Comparison of ENCODE assay signal across 27 cellular contexts in the genomic region with DNA sequence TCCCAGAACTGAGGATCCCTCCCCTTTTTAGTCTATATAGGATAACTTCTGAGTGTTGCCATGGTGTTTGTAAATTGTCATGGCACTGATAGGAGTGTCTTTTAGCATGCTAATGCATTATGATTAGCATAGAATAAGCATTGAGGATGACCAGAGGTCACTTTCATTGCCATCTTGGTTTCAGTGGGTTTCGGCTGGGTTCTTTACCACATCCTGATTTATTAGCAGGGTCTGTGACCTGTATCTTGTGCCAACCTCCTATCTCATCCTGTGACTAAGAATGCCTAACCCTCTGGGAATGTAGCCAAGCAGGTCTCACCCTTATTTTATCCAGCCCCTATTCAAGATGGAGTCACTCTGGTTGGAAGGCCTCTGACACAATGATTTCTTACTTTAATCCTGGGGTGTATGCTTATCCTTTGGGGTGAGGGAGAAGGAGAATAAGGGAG. TPM values are rescaled to one million over a fixed set of nuclear protein-coding genes. Genes with fewer than 3 reads are reported as not detected.
A peak's percentile ranks its signal among the peaks of the same experiment; 100 is the strongest.
DNase-seq lines count a peak whose midpoint lies in the region; ATAC-seq and TF ChIP-seq lines count a peak whose summit lies in the region.
"Had no signal": no experiment of that assay in that cellular context is flagged by ENCODE, and none has a peak within 500 bp of the region (broad histone marks: within the 10 kb centered on the region; RNA-seq: fewer than 3 reads in every experiment).

No MANE protein-coding gene starts in this region.

- no peaks in the 10 kb centered on the region for H3K9me3 ChIP-seq in psoas muscle
- H3K9me3 ChIP-seq: esophagus squamous epithelium, heart right ventricle, lower lobe of right lung, transverse colon had no signal

- intact Hi-C loops in psoas muscle (cut with DNase I): no loop called here

- no peak overlapping the region for H3K27ac ChIP-seq in psoas muscle
- H3K27ac ChIP-seq: cardiac muscle cell, dorsolateral prefrontal cortex, esophagus squamous epithelium, heart right ventricle, lower lobe of right lung, transverse colon had no signal

- H3K36me3 ChIP-seq in kidney epithelial cell (ENCODE audit: control insufficient read depth, insufficient read depth, low read length) (no peaks in the 10 kb centered on the region), psoas muscle (ENCODE audit: insufficient read depth in 1 of 2, low read depth in 1 of 2) (no peaks in the 10 kb centered on the region)
- H3K36me3 ChIP-seq: cardiac muscle cell, esophagus squamous epithelium, heart right ventricle, lower lobe of right lung, transverse colon had no signal

- H3K27me3 ChIP-seq in kidney epithelial cell (ENCODE audit: control insufficient read depth, insufficient read depth, low read length) (peaks cover 4% of the 10 kb centered on the region), psoas muscle (ENCODE audit: insufficient read depth in 3 of 3, low read length in 2 of 3) (peaks cover 0 to 23% (median 2%) of the 10 kb centered on the region in 3 donors)
- H3K27me3 ChIP-seq: cardiac muscle cell had no signal

- no peaks in the 10 kb centered on the region for H3K4me1 ChIP-seq in psoas muscle
- H3K4me1 ChIP-seq: esophagus squamous epithelium, heart right ventricle, lower lobe of right lung had no signal

- ATAC-seq in HG03520 (IDR thresholded peaks at IDR 0.05; ENCODE audit: unreplicated experiment) (no peak), psoas muscle (no peak), GM19023 (IDR thresholded peaks at IDR 0.05; ENCODE audit: unreplicated experiment) (no peak)
- ATAC-seq: heart right ventricle, lower lobe of right lung, sciatic nerve, T-helper 17 cell, WTC11 had no signal

- 67 to 78% (median 73%) methylated on average over 1 of the region's 1 CpG for WGBS in psoas muscle, 3 donors

- TF ChIP-seq CTCF in kidney epithelial cell (IDR thresholded peaks at IDR 0.05; ENCODE audit: insufficient read depth, low read length, poor library complexity, severe bottlenecking) (no peak), psoas muscle (IDR thresholded peaks at IDR 0.05) (no peak)

- H3K4me3 ChIP-seq in kidney epithelial cell (ENCODE audit: low read depth, low read length) (no peak overlapping the region), psoas muscle (no peak overlapping the region)
- H3K4me3 ChIP-seq: cardiac muscle cell, dorsolateral prefrontal cortex, esophagus squamous epithelium, heart right ventricle, lower lobe of right lung, transverse colon had no signal

- DNase-seq in ELR (ENCODE audit: low read depth): peak; percentile 59
- peak; percentile 92 for DNase-seq in M059J (ENCODE audit: low read depth)
- DNase-seq in astrocyte of the hippocampus (ENCODE audit: low read depth, low spot score): peak; percentile 4
- peak; percentile 14 for DNase-seq in kidney epithelial cell (ENCODE audit: low read depth)
- DNase-seq in activated naive CD4-positive, alpha-beta T cell treated with anti-CD3 and anti-CD28 coated beads, Interleukin-2, amount 50 U/mL, for 16 hours: no peak
- no peak for DNase-seq in psoas muscle
- DNase-seq: activated CD4-positive, alpha-beta memory T cell treated with anti-CD3 and anti-CD28 coated beads for 36 hours; activated T-cell treated with anti-CD3 and anti-CD28 coated beads, Interleukin-2, amount 50 U/mL, for 48 hours; CD8-positive, alpha-beta memory T cell; dorsolateral prefrontal cortex; esophagus squamous epithelium; H7; heart right ventricle; immature natural killer cell; lower lobe of right lung; NCI-H1436; NK-92 treated with Interleukin-12 subunit alpha and Interleukin-12 subunit beta, amount 100 ng/mL, for 24 hours; Right ventricle myocardium superior; stimulated activated naive CD4-positive, alpha-beta T cell treated with Interleukin-2 at 50 U/mL for 16 hours; T-helper 17 cell; transverse colon had no signal

RNA-seq across cellular contexts. Expression of a gene that starts 19.6 kb away (rescaled TPM):
- not detected in 2 replicates for total RNA-seq in M059J (2014; rRNA removed; shearing (Covaris generic))
- 78.5 and 84.9 TPM in 2 replicates for total RNA-seq in kidney epithelial cell
- under 1 TPM in 2 of 4 donors, not detected in 2; 0.44 to 0.74 TPM for total RNA-seq in psoas muscle
- under 1 TPM in 2 of 3 donors, not detected in 1; 0.22 to 0.31 TPM for polyA plus RNA-seq in psoas muscle
- total RNA-seq: osteocyte had no signal
- polyA plus RNA-seq: CD8-positive, alpha-beta memory T cell; immature natural killer cell had no signal

RNA-seq across cellular contexts. Expression of a gene that starts 26.3 kb away (rescaled TPM):
- total RNA-seq in M059J (2014; rRNA removed; shearing (Covaris generic)): not detected in 2 replicates
- not detected in 2 replicates for total RNA-seq in kidney epithelial cell
- total RNA-seq in psoas muscle: not detected
- polyA plus RNA-seq in psoas muscle: not detected
- total RNA-seq: activated CD4-positive, alpha-beta memory T cell treated with anti-CD3 and anti-CD28 coated beads for 36 hours; cardiac muscle cell; CD8-positive, alpha-beta memory T cell; dorsolateral prefrontal cortex; esophagus squamous epithelium; H7; heart right ventricle; lower lobe of right lung; osteocyte; Right ventricle myocardium superior; sciatic nerve; T-helper 17 cell; transverse colon; WTC11 had no signal
- polyA plus RNA-seq: cardiac muscle cell; CD8-positive, alpha-beta memory T cell; heart right ventricle; immature natural killer cell had no signal

RNA-seq across cellular contexts. Expression of a gene that starts 50.2 kb away (rescaled TPM):
- not detected in 2 replicates for total RNA-seq in M059J (2014; rRNA removed; shearing (Covaris generic))
- total RNA-seq in kidney epithelial cell (not detected in 2 replicates), psoas muscle (not detected)
- not detected for polyA plus RNA-seq in psoas muscle
- total RNA-seq: activated CD4-positive, alpha-beta memory T cell treated with anti-CD3 and anti-CD28 coated beads for 36 hours; cardiac muscle cell; CD8-positive, alpha-beta memory T cell; dorsolateral prefrontal cortex; esophagus squamous epithelium; H7; heart right ventricle; lower lobe of right lung; osteocyte; Right ventricle myocardium superior; sciatic nerve; T-helper 17 cell; transverse colon; WTC11 had no signal
- polyA plus RNA-seq: cardiac muscle cell; CD8-positive, alpha-beta memory T cell; heart right ventricle; immature natural killer cell had no signal

RNA-seq across cellular contexts. Expression of a gene that starts 58.1 kb away (rescaled TPM):
- not detected in 2 replicates for total RNA-seq in M059J (2014; rRNA removed; shearing (Covaris generic))
- total RNA-seq in kidney epithelial cell: not detected in 2 replicates
- not detected for total RNA-seq in psoas muscle
- not detected for polyA plus RNA-seq in psoas muscle
- total RNA-seq: activated CD4-positive, alpha-beta memory T cell treated with anti-CD3 and anti-CD28 coated beads for 36 hours; cardiac muscle cell; CD8-positive, alpha-beta memory T cell; esophagus squamous epithelium; heart right ventricle; osteocyte; Right ventricle myocardium superior; sciatic nerve; T-helper 17 cell; transverse colon had no signal
- polyA plus RNA-seq: cardiac muscle cell; CD8-positive, alpha-beta memory T cell; heart right ventricle; immature natural killer cell had no signal

Comparison
In these comparisons a context has a peak if more than half of its experiments do, and no peak if none do; other contexts are left out.
1. DNase-seq: peak in ELR (single experiment), M059J (single experiment), astrocyte of the hippocampus (single experiment) and kidney epithelial cell (single experiment); none in activated naive CD4-positive, alpha-beta T cell treated with anti-CD3 and anti-CD28 coated beads, Interleukin-2, amount 50 U/mL, for 16 hours (single experiment) and psoas muscle (0 of 2).
2. RNA of a gene that starts 19.6 kb away (total RNA-seq): 78.5 to 84.9 TPM in kidney epithelial cell; 0.44 to 0.74 TPM in psoas muscle and not detected in M059J; every median in the first group is over 10 times any median in the second.